Comparison of ENCODE assay signal across 27 cellular contexts in the genomic region with DNA sequence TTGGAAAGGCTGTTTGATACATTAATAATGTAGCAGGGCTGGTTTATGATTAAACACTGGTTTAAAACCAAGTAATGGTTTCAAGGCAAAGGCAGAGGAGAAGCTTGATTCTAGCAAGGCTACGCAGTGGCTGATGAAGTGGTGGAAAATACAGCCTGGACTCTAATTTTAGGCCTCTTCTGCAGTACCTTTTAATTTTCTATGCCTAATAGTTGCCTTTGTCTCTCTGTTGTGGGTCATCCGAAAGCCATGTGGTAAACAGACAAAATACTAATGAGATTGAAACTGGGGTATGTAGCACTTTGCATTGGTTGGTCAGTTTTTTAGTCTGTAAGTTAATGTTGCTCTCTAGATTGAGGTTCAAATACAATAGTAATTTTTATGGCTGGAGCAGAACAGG. TPM values are rescaled to one million over a fixed set of nuclear protein-coding genes. Genes with fewer than 3 reads are reported as not detected.
A peak's percentile ranks its signal among the peaks of the same experiment; 100 is the strongest.
DNase-seq lines count a peak whose midpoint lies in the region; ATAC-seq, FAIRE-seq and TF ChIP-seq lines count a peak whose summit lies in the region.
"Had no signal": no experiment of that assay in that cellular context is flagged by ENCODE, and none has a peak within 500 bp of the region (broad histone marks: within the 10 kb centered on the region; RNA-seq: fewer than 3 reads in every experiment).

No MANE protein-coding gene starts in this region.

- H3K4me1 Mint-ChIP-seq in GM23338 = peaks cover 29% of the 10 kb centered on the region

- H3K9me2 ChIP-seq in GM23338 (ENCODE audit: insufficient read depth) = no peaks in the 10 kb centered on the region

- H3K27me3 ChIP-seq in AG04450 (ENCODE audit: control insufficient read depth, insufficient read depth, low read length) (no peaks in the 10 kb centered on the region), GM23338 (ENCODE audit: insufficient read depth) (peaks cover 43% of the 10 kb centered on the region)

- DNase-seq in AG04450 (ENCODE audit: low read depth, low spot score) = no peak
- DNase-seq in GM23338 (ENCODE audit: low spot score) = no peak
- DNase-seq in kidney = no peak
- no peak for DNase-seq in activated CD4-positive, alpha-beta T cell treated with anti-CD3 and anti-CD28 coated beads, Interleukin-2, amount 50 U/mL, for 1 hour
- DNase-seq in DMS153 (lab: John Stamatoyannopoulos, UW) = no peak
- DNase-seq: activated CD4-positive, alpha-beta T cell treated with anti-CD3 and anti-CD28 coated beads for 36 hours; activated CD8-positive, alpha-beta memory T cell treated with anti-CD3 and anti-CD28 coated beads for 24 hours; activated naive CD4-positive, alpha-beta T cell treated with Interleukin-2 at 50 U/mL for 16 hours; activated T-cell treated with anti-CD3 and anti-CD28 coated beads, Interleukin-2, amount 50 U/mL, for 4 hours; amniotic stem cell; central memory CD4-positive, alpha-beta T cell; Karpas-422; kidney glomerular epithelial cell; SIG-M5; stimulated activated CD8-positive, alpha-beta memory T cell treated with anti-CD3 and anti-CD28 coated beads, Interleukin-4, amount 100 ng/mL, for 48 hours; T-helper 1 cell had no signal

- H2AFZ ChIP-seq in GM23338 = no peak overlapping the region

- POLR2A ChIA-PET in AG04450 (lab: Yijun Ruan, JAX) = no interaction called here

- ATAC-seq in GM23338 (no peak), HG03571 (IDR thresholded peaks at IDR 0.05; ENCODE audit: unreplicated experiment) (no peak), GM21825 (IDR thresholded peaks at IDR 0.05; ENCODE audit: unreplicated experiment) (no peak)
- ATAC-seq: activated CD4-positive, alpha-beta T cell treated with anti-CD3 and anti-CD28 coated beads for 36 hours; activated T-cell treated with anti-CD3 and anti-CD28 coated beads, Interleukin-2, amount 50 U/mL, for 4 hours; Panc1; sciatic nerve had no signal

- no peak overlapping the region for H3K9ac ChIP-seq in kidney (ENCODE audit: low read length in 2 of 2)

- H3K9me3 Mint-ChIP-seq in GM23338 = no peaks in the 10 kb centered on the region; the same call in 2 of the 3 replicates
- H3K9me3 Mint-ChIP-seq: activated T-cell treated with anti-CD3 and anti-CD28 coated beads, Interleukin-2, amount 50 U/mL, for 4 hours; neural crest cell; type B pancreatic cell had no signal

- H3K36me3 Mint-ChIP-seq in GM23338 (ENCODE audit: low read depth) = no peaks in the 10 kb centered on the region
- H3K36me3 Mint-ChIP-seq: type B pancreatic cell had no signal

- no peak overlapping the region for H3K27ac ChIP-seq in AG04450 (ENCODE audit: low read depth, low read length)
- no peak overlapping the region for H3K27ac ChIP-seq in GM23338 (ENCODE audit: low read depth)
- H3K27ac ChIP-seq in kidney (ENCODE audit: low read depth in 2 of 2, low read length in 2 of 2) = peak overlapping the region; percentile 2 to 11

- H3K4me3 ChIP-seq in AG04450 (ENCODE audit: low read depth, low read length) = peak overlapping the region; percentile 97
- no peak overlapping the region for H3K4me3 ChIP-seq in GM23338
- H3K4me3 ChIP-seq in WI38 (ENCODE audit: low read depth, low read length) = peak overlapping the region; percentile 94
- peak overlapping the region; percentile 11 to 27 for H3K4me3 ChIP-seq in kidney (ENCODE audit: low read length in 2 of 2)
- H3K4me3 ChIP-seq: lung had no signal

- no peaks in the 10 kb centered on the region for H3K36me3 ChIP-seq in GM23338 (ENCODE audit: insufficient read depth)
- H3K36me3 ChIP-seq in kidney (ENCODE audit: control insufficient read depth in 1 of 2, insufficient read depth in 2 of 2, low read length in 2 of 2) = no peaks in the 10 kb centered on the region

- no peak overlapping the region for H3K4me3 Mint-ChIP-seq in GM23338
- H3K4me3 Mint-ChIP-seq: activated CD4-positive, alpha-beta T cell treated with anti-CD3 and anti-CD28 coated beads for 36 hours; activated T-cell treated with anti-CD3 and anti-CD28 coated beads, Interleukin-2, amount 50 U/mL, for 4 hours; CD14-positive monocyte; neural crest cell had no signal

- H3K9me3 ChIP-seq in AG04450 (ENCODE audit: control insufficient read depth, insufficient read depth, low read length) (no peaks in the 10 kb centered on the region; the same call in 1 of the 2 replicates), kidney (ENCODE audit: control insufficient read depth in 1 of 2, low read length in 2 of 2) (no peaks in the 10 kb centered on the region)

- intact Hi-C loops in kidney (cut with DNase I) = no loop called here

- no peak overlapping the region for H3K27ac Mint-ChIP-seq in GM23338
- H3K27ac Mint-ChIP-seq: activated CD4-positive, alpha-beta T cell treated with anti-CD3 and anti-CD28 coated beads for 36 hours; CD14-positive monocyte; type B pancreatic cell had no signal

- H3K4me2 ChIP-seq in GM23338 = peak overlapping the region; percentile 75; the same call in 1 of the 2 replicates

- CTCF ChIA-PET in AG04450 (lab: Charles Lee) = interaction anchor here (0.7 to 0.9 kb wide), 2 partner anchors 48 to 56 kb away, joined by 3 to 4 read pairs; no protein-coding TSS in a partner anchor

- peaks cover 26% of the 10 kb centered on the region for H3K27me3 Mint-ChIP-seq in GM23338 (ENCODE audit: insufficient read depth, low read depth, poor library complexity)

- no peaks in the 10 kb centered on the region for H4K20me1 ChIP-seq in GM23338 (replicated peaks; ENCODE audit: insufficient read depth)

- TF ChIP-seq CTCF in AG04450 (IDR thresholded peaks at IDR 0.05; ENCODE audit: low read depth, low read length) = no peak
- TF ChIP-seq CTCF in GM23338 (conservative IDR thresholded peaks at IDR 0.05; ENCODE audit: low read depth in 2 of 2) = no peak
- TF ChIP-seq CTCF in WI38 (IDR thresholded peaks at IDR 0.05; ENCODE audit: low read depth, low read length) = no peak
- TF ChIP-seq CTCF in kidney (IDR thresholded peaks at IDR 0.05; ENCODE audit: borderline replicate concordance, extremely low read depth, insufficient read depth) = no peak

- no peak for FAIRE-seq in kidney (lab: Jason Lieb, UNC)
- FAIRE-seq: A204.1, TTC549 had no signal

- no peaks in the 10 kb centered on the region for H3F3A ChIP-seq in GM23338 (replicated peaks; ENCODE audit: low read depth)

- peaks cover 36% of the 10 kb centered on the region for H3K4me1 ChIP-seq in GM23338 (ENCODE audit: insufficient read depth)
- peaks cover 12 to 14% of the 10 kb centered on the region in 2 donors for H3K4me1 ChIP-seq in kidney (ENCODE audit: control insufficient read depth in 1 of 2, insufficient read depth in 1 of 2, low read depth in 1 of 2, low read length in 2 of 2)

- H3K79me2 ChIP-seq in GM23338 (replicated peaks; ENCODE audit: insufficient read depth) = peaks cover 17% of the 10 kb centered on the region; the same call in 1 of the 2 replicates

TF ChIP-seq in GM23338, 12 proteins besides CTCF, POLR2A, EP300 and RAD21 (continues in another document):
- TF ChIP-seq ZNF114 (CRISPR knock-in tag; IDR thresholded peaks at IDR 0.05) (no peak), EZH2phosphoT487 (IDR thresholded peaks at IDR 0.05; ENCODE audit: unreplicated experiment) (no peak), CREB1 (CRISPR knock-in tag; IDR thresholded peaks at IDR 0.05; ENCODE audit: low read depth) (no peak), NANOG (IDR thresholded peaks at IDR 0.05; ENCODE audit: borderline replicate concordance) (no peak), POLR2AphosphoS5 (IDR thresholded peaks at IDR 0.05; ENCODE audit: low read depth) (no peak), STAT1 (IDR thresholded peaks at IDR 0.05; ENCODE audit: unreplicated experiment) (no peak), JUNB (IDR thresholded peaks at IDR 0.05; ENCODE audit: unreplicated experiment) (no peak), ETS1 (IDR thresholded peaks at IDR 0.05) (no peak)

RNA-seq across cellular contexts. Expression of gene LMO7, which starts 3.3 kb away (rescaled TPM):
- 76.9 and 92.7 TPM in 2 replicates for polyA plus RNA-seq in AG04450 (2011; rRNA removed)
- 86.4 and 96.2 TPM in 2 replicates for polyA minus RNA-seq in AG04450 (2011; rRNA and poly(A)+ RNA removed)
- 16.4 and 22.3 TPM in 2 replicates for total RNA-seq in GM23338 (2014; rRNA removed; shearing (Covaris generic))
- 20.2 and 26.9 TPM in 2 replicates for polyA plus RNA-seq in GM23338 (2016; fragmentation: Nextera tagmentation; extraction: Ambion mirVana)
- total RNA-seq in kidney = 138 TPM
- polyA plus RNA-seq in kidney (ENCODE audit: insufficient read depth, low read depth, low replicate concordance) = 44.0 TPM

Comparison
In these comparisons a context has a peak if more than half of its experiments do, and no peak if none do; other contexts are left out.
1. H3K27ac ChIP-seq: peak in kidney (2 of 2); none in AG04450 (single experiment) and GM23338 (single experiment).